In genomic region chr13:35675651-35676050, GRCh38 we compare ENCODE assay signal across 11 cellular contexts.
"Had no signal": no experiment of that assay in that cellular context is flagged by ENCODE, and none has a peak within 500 bp of the region (broad histone marks: within the 10 kb centered on the region; RNA-seq: fewer than 3 reads in every experiment).

No MANE protein-coding gene starts in this region.

- H3K4me1 Mint-ChIP-seq: activated CD4-positive, alpha-beta T cell treated with anti-CD3 and anti-CD28 coated beads, Interleukin-2, amount 10 ng/mL, durations not matched to agents 24 days and 14 days; activated T-helper 17 cell treated with anti-CD3 and anti-CD28 coated beads, Interleukin-2, amount 50 U/mL, for 72 hours; naive thymus-derived CD8-positive, alpha-beta T cell; stimulated activated memory B cell treated with anti-CD40 and anti-IgM and Interleukin-4, amounts not matched to agents 10 μg/mL and 1 μg/mL and 100 μg/mL, for 72 hours had no signal

- H3K27me3 Mint-ChIP-seq: activated CD4-positive, alpha-beta T cell treated with anti-CD3 and anti-CD28 coated beads, Interleukin-2, amount 10 ng/mL, durations not matched to agents 24 days and 14 days; activated T-helper 17 cell treated with anti-CD3 and anti-CD28 coated beads, Interleukin-2, amount 50 U/mL, for 72 hours; stimulated activated memory B cell treated with anti-CD40 and anti-IgM and Interleukin-4, amounts not matched to agents 10 μg/mL and 1 μg/mL and 100 μg/mL, for 72 hours had no signal

- H3K9me3 Mint-ChIP-seq: activated CD4-positive, alpha-beta T cell treated with anti-CD3 and anti-CD28 coated beads, Interleukin-2, amount 10 ng/mL, durations not matched to agents 24 days and 14 days; activated T-helper 17 cell treated with anti-CD3 and anti-CD28 coated beads, Interleukin-2, amount 50 U/mL, for 72 hours had no signal

- H3K27ac Mint-ChIP-seq: activated CD4-positive, alpha-beta T cell treated with anti-CD3 and anti-CD28 coated beads, Interleukin-2, amount 10 ng/mL, durations not matched to agents 24 days and 14 days; activated naive CD4-positive, alpha-beta T cell treated with anti-CD3 and anti-CD28 coated beads for 36 hours; activated T-helper 17 cell treated with anti-CD3 and anti-CD28 coated beads, Interleukin-2, amount 50 U/mL, for 72 hours; naive thymus-derived CD8-positive, alpha-beta T cell; stimulated activated memory B cell treated with anti-CD40 and anti-IgM and Interleukin-4, amounts not matched to agents 10 μg/mL and 1 μg/mL and 100 μg/mL, for 72 hours; WTC11 had no signal

- H3K4me3 Mint-ChIP-seq: activated CD4-positive, alpha-beta T cell treated with anti-CD3 and anti-CD28 coated beads, Interleukin-2, amount 10 ng/mL, durations not matched to agents 24 days and 14 days; activated naive CD4-positive, alpha-beta T cell treated with anti-CD3 and anti-CD28 coated beads for 36 hours; activated T-helper 17 cell treated with anti-CD3 and anti-CD28 coated beads, Interleukin-2, amount 50 U/mL, for 72 hours; stimulated activated memory B cell treated with anti-CD40 and anti-IgM and Interleukin-4, amounts not matched to agents 10 μg/mL and 1 μg/mL and 100 μg/mL, for 72 hours; WTC11 had no signal

- H3K36me3 Mint-ChIP-seq: stimulated activated memory B cell treated with anti-CD40 and anti-IgM and Interleukin-4, amounts not matched to agents 10 μg/mL and 1 μg/mL and 100 μg/mL, for 72 hours had no signal

- ATAC-seq: activated T-helper 17 cell treated with anti-CD3 and anti-CD28 coated beads, Interleukin-2, amount 50 U/mL, for 72 hours; heart left ventricle; naive thymus-derived CD8-positive, alpha-beta T cell had no signal

- DNase-seq: activated CD4-positive, alpha-beta T cell treated with anti-CD3 and anti-CD28 coated beads, Interleukin-2, amount 10 ng/mL, durations not matched to agents 24 days and 14 days; activated naive CD4-positive, alpha-beta T cell treated with anti-CD3 and anti-CD28 coated beads for 36 hours; activated T-cell treated with anti-CD3 and anti-CD28 coated beads for 4 hours; colonic mucosa; foreskin melanocyte; heart left ventricle; naive thymus-derived CD8-positive, alpha-beta T cell; posterior cingulate gyrus had no signal
